ENCODE assay signal across 8 cellular contexts in genomic region chr3:115146032-115146417, GRCh38. TPM values are rescaled to one million over a fixed set of nuclear protein-coding genes. Genes with fewer than 3 reads are reported as not detected.
A peak's percentile ranks its signal among the peaks of the same experiment; 100 is the strongest.
DNase-seq lines count a peak whose midpoint lies in the region; ATAC-seq lines count a peak whose summit lies in the region.

No MANE protein-coding gene starts in this region.

- peak overlapping the region; percentile 88 for H3K27ac ChIP-seq in cingulate gyrus (ENCODE audit: low read depth, low read length)
- peak overlapping the region; percentile 96 for H3K27ac ChIP-seq in layer of hippocampus (ENCODE audit: low read depth, low read length)

- ATAC-seq in Right ventricle myocardium superior (ENCODE audit: poor library complexity): peak; percentile 5
- ATAC-seq in Right ventricle myocardium inferior: no peak
- ATAC-seq in GM21786 (IDR thresholded peaks at IDR 0.05; ENCODE audit: unreplicated experiment): no peak

- intact Hi-C loops in Right ventricle myocardium superior (cut with DNase I) (no loop called here), Right ventricle myocardium inferior (cut with DNase I) (loop anchor here (2.0 kb wide), 2 partner anchors 47 to 1399 kb away; partner anchors contain the start of genes ATP6V1A and NAA50)

- H3K27me3 ChIP-seq in layer of hippocampus (ENCODE audit: control insufficient read depth, insufficient read depth, low read length): no peaks in the 10 kb centered on the region

- DNase-seq in Right ventricle myocardium superior: no peak
- no peak for DNase-seq in Right ventricle myocardium inferior (ENCODE audit: missing footprints)
- DNase-seq in NCI-H2029 treated with DMSO at 0.1 percent for 48 hours (lab: John Stamatoyannopoulos, UW): peak; percentile 82
- peak; percentile 9 for DNase-seq in UCSD-AML1 (lab: John Stamatoyannopoulos, UW; ENCODE audit: unreplicated experiment)
- peak; percentile 4 to 14 for DNase-seq in stimulated activated CD4-positive, alpha-beta T cell treated with anti-CD3 and anti-CD28 coated beads, Interleukin-1b, Interleukin-23, amount 100 ng/mL, for 4 hours (ENCODE audit: low read depth in 2 of 2)

RNA-seq across cellular contexts. Expression of gene ZBTB20, which starts 1.1 kb away (rescaled TPM):
- total RNA-seq in Right ventricle myocardium superior (53.4 TPM), Right ventricle myocardium inferior (55.7 TPM)

Comparison
In these comparisons a context has a peak if more than half of its experiments do, and no peak if none do; other contexts are left out.
1. DNase-seq: peak in NCI-H2029 treated with DMSO at 0.1 percent for 48 hours (single experiment), UCSD-AML1 (single experiment) and stimulated activated CD4-positive, alpha-beta T cell treated with anti-CD3 and anti-CD28 coated beads, Interleukin-1b, Interleukin-23, amount 100 ng/mL, for 4 hours (2 of 2); none in Right ventricle myocardium superior (single experiment) and Right ventricle myocardium inferior (single experiment).